2 cellular contexts compared by ENCODE assay signal in genomic region chr6:22332216-22332615, GRCh38.
TF ChIP-seq lines count a peak whose summit lies in the region.

No MANE protein-coding gene starts in this region.

TF ChIP-seq in GM23338, 12 proteins besides CTCF, POLR2A, EP300 and RAD21 (continued from another document):
- TF ChIP-seq ETS1 (IDR thresholded peaks at IDR 0.05), result no peak
- no peak for TF ChIP-seq ZNF462 (CRISPR knock-in tag; IDR thresholded peaks at IDR 0.05)
- no peak for TF ChIP-seq EZH2 (IDR thresholded peaks at IDR 0.05; ENCODE audit: low read depth, unreplicated experiment)
- TF ChIP-seq EZH2phosphoT487 (IDR thresholded peaks at IDR 0.05; ENCODE audit: unreplicated experiment), result no peak
- no peak for TF ChIP-seq STAT1 (IDR thresholded peaks at IDR 0.05; ENCODE audit: unreplicated experiment)
- TF ChIP-seq POLR2AphosphoS5 (IDR thresholded peaks at IDR 0.05; ENCODE audit: low read depth), result no peak
- TF ChIP-seq ZNF114 (CRISPR knock-in tag; IDR thresholded peaks at IDR 0.05), result no peak
- TF ChIP-seq JUNB (IDR thresholded peaks at IDR 0.05; ENCODE audit: unreplicated experiment), result no peak
- no peak for TF ChIP-seq CREB1 (CRISPR knock-in tag; IDR thresholded peaks at IDR 0.05; ENCODE audit: low read depth)
- no peak for TF ChIP-seq NANOG (IDR thresholded peaks at IDR 0.05; ENCODE audit: borderline replicate concordance)
TF ChIP-seq in GM23338: peak in this region for 0.

TF ChIP-seq in GM12878, 131 proteins besides CTCF, POLR2A, EP300 and RAD21 (continued from another document):
- TF ChIP-seq PBX3 (IDR thresholded peaks at IDR 0.05; ENCODE audit: insufficient replicate concordance, low read depth, low read length) (no peak), MYC (IDR thresholded peaks at IDR 0.05; ENCODE audit: insufficient read depth, insufficient read length, insufficient replicate concordance, low read length, severe bottlenecking) (no peak), CHD1 (IDR thresholded peaks at IDR 0.05; ENCODE audit: low read depth, low read length) (no peak)
